Comparison of ENCODE assay signal across 1 cellular context in the genomic region with DNA sequence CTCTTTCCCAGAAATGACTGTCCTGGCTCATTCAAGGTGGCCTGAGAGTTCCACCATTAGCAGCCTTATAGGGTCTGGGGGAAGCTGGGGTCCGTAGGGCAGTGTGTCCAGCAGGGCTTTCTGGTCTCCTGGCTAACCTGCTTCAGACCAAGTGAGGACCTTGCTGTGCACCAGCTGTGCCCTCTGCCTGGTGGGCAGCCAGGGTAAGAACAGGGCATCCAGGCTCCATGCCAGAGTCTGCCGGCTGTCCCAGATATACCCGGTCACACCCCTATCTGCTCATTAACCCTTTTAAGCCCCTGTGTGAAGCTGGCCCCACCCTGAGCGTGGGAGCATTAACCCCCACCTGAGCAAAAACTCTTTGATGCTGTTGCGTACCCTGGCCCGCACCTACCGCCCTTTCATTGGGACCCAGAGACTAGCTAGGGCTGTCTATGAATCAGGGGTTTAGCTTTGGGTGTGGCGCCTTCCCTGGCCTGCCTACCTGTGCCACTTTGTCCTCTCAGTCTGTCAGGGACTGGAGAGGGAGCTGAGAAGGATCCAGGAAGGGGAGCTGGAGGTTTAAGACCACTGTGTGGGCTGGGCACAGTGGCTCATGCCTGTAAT.
TF ChIP-seq lines count a peak whose summit lies in the region.

No MANE protein-coding gene starts in this region.

TF ChIP-seq in HCT116, 20 proteins besides CTCF, POLR2A, EP300 and RAD21 (continued from another document):
- TF ChIP-seq, protein P1, sequence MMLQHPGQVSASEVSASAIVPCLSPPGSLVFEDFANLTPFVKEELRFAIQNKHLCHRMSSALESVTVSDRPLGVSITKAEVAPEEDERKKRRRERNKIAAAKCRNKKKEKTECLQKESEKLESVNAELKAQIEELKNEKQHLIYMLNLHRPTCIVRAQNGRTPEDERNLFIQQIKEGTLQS (IDR thresholded peaks at IDR 0.05), result no peak
- TF ChIP-seq SRF (IDR thresholded peaks at IDR 0.05; ENCODE audit: low read depth) (no peak), EZH2phosphoT487 (IDR thresholded peaks at IDR 0.05; ENCODE audit: borderline replicate concordance) (no peak), YY1 (IDR thresholded peaks at IDR 0.05; ENCODE audit: extremely low read depth, insufficient replicate concordance, low read depth, low read length) (no peak), SIN3A (IDR thresholded peaks at IDR 0.05; ENCODE audit: low read depth) (no peak)
- TF ChIP-seq, protein P2, sequence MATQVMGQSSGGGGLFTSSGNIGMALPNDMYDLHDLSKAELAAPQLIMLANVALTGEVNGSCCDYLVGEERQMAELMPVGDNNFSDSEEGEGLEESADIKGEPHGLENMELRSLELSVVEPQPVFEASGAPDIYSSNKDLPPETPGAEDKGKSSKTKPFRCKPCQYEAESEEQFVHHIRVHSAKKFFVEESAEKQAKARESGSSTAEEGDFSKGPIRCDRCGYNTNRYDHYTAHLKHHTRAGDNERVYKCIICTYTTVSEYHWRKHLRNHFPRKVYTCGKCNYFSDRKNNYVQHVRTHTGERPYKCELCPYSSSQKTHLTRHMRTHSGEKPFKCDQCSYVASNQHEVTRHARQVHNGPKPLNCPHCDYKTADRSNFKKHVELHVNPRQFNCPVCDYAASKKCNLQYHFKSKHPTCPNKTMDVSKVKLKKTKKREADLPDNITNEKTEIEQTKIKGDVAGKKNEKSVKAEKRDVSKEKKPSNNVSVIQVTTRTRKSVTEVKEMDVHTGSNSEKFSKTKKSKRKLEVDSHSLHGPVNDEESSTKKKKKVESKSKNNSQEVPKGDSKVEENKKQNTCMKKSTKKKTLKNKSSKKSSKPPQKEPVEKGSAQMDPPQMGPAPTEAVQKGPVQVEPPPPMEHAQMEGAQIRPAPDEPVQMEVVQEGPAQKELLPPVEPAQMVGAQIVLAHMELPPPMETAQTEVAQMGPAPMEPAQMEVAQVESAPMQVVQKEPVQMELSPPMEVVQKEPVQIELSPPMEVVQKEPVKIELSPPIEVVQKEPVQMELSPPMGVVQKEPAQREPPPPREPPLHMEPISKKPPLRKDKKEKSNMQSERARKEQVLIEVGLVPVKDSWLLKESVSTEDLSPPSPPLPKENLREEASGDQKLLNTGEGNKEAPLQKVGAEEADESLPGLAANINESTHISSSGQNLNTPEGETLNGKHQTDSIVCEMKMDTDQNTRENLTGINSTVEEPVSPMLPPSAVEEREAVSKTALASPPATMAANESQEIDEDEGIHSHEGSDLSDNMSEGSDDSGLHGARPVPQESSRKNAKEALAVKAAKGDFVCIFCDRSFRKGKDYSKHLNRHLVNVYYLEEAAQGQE (IDR thresholded peaks at IDR 0.05; ENCODE audit: low read depth), result no peak
